1 cellular context compared by ENCODE assay signal in genomic region chr4:8247047-8247930, GRCh38.
TF ChIP-seq lines count a peak whose summit lies in the region.

No MANE protein-coding gene starts in this region.

TF ChIP-seq in HepG2, 621 proteins besides CTCF, POLR2A, EP300 and RAD21 (continued from another document and continues in another):
- TF ChIP-seq, protein P1, sequence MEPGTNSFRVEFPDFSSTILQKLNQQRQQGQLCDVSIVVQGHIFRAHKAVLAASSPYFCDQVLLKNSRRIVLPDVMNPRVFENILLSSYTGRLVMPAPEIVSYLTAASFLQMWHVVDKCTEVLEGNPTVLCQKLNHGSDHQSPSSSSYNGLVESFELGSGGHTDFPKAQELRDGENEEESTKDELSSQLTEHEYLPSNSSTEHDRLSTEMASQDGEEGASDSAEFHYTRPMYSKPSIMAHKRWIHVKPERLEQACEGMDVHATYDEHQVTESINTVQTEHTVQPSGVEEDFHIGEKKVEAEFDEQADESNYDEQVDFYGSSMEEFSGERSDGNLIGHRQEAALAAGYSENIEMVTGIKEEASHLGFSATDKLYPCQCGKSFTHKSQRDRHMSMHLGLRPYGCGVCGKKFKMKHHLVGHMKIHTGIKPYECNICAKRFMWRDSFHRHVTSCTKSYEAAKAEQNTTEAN (CRISPR knock-in tag; conservative IDR thresholded peaks at IDR 0.05), result no peak
- no peak for TF ChIP-seq HOXA7 (CRISPR knock-in tag; IDR thresholded peaks at IDR 0.05)
- TF ChIP-seq, protein P2, sequence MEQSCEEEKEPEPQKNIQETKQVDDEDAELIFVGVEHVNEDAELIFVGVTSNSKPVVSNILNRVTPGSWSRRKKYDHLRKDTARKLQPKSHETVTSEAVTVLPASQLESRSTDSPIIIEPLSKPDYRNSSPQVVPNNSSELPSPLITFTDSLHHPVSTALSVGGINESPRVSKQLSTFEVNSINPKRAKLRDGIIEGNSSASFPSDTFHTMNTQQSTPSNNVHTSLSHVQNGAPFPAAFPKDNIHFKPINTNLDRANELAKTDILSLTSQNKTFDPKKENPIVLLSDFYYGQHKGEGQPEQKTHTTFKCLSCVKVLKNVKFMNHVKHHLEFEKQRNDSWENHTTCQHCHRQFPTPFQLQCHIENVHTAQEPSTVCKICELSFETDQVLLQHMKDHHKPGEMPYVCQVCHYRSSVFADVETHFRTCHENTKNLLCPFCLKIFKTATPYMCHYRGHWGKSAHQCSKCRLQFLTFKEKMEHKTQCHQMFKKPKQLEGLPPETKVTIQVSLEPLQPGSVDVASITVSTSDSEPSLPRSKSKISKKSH (CRISPR knock-in tag; IDR thresholded peaks at IDR 0.05; ENCODE audit: borderline replicate concordance), result no peak; the same call in 1 of the 2 replicates
- no peak for TF ChIP-seq PLSCR1 (CRISPR knock-in tag; IDR thresholded peaks at IDR 0.05; ENCODE audit: borderline replicate concordance)
- 0 out of 2 replicates have a peak, but pooled peaks have one; percentile 9 for TF ChIP-seq PPARG (CRISPR knock-in tag; conservative IDR thresholded peaks at IDR 0.05)
- no peak for TF ChIP-seq ETV6 (CRISPR knock-in tag; conservative IDR thresholded peaks at IDR 0.05)
- TF ChIP-seq, protein P3, sequence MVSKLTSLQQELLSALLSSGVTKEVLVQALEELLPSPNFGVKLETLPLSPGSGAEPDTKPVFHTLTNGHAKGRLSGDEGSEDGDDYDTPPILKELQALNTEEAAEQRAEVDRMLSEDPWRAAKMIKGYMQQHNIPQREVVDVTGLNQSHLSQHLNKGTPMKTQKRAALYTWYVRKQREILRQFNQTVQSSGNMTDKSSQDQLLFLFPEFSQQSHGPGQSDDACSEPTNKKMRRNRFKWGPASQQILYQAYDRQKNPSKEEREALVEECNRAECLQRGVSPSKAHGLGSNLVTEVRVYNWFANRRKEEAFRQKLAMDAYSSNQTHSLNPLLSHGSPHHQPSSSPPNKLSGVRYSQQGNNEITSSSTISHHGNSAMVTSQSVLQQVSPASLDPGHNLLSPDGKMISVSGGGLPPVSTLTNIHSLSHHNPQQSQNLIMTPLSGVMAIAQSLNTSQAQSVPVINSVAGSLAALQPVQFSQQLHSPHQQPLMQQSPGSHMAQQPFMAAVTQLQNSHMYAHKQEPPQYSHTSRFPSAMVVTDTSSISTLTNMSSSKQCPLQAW (CRISPR knock-in tag; IDR thresholded peaks at IDR 0.05), result no peak
- no peak for TF ChIP-seq ZNF546 (CRISPR knock-in tag; conservative IDR thresholded peaks at IDR 0.05)
- no peak for TF ChIP-seq HNRNPLL (IDR thresholded peaks at IDR 0.05; ENCODE audit: low read depth, low read length, poor library complexity, severe bottlenecking)
- TF ChIP-seq, protein P4, sequence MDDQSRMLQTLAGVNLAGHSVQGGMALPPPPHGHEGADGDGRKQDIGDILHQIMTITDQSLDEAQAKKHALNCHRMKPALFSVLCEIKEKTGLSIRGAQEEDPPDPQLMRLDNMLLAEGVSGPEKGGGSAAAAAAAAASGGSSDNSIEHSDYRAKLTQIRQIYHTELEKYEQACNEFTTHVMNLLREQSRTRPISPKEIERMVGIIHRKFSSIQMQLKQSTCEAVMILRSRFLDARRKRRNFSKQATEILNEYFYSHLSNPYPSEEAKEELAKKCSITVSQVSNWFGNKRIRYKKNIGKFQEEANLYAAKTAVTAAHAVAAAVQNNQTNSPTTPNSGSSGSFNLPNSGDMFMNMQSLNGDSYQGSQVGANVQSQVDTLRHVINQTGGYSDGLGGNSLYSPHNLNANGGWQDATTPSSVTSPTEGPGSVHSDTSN (CRISPR knock-in tag; IDR thresholded peaks at IDR 0.05; ENCODE audit: borderline replicate concordance), result no peak
- TF ChIP-seq MED13 (CRISPR knock-in tag; IDR thresholded peaks at IDR 0.05), result no peak
- TF ChIP-seq ZNF317 (CRISPR knock-in tag; IDR thresholded peaks at IDR 0.05), result no peak
- TF ChIP-seq RNF2 (conservative IDR thresholded peaks at IDR 0.05; ENCODE audit: low read depth), result no peak
- TF ChIP-seq, protein P5, sequence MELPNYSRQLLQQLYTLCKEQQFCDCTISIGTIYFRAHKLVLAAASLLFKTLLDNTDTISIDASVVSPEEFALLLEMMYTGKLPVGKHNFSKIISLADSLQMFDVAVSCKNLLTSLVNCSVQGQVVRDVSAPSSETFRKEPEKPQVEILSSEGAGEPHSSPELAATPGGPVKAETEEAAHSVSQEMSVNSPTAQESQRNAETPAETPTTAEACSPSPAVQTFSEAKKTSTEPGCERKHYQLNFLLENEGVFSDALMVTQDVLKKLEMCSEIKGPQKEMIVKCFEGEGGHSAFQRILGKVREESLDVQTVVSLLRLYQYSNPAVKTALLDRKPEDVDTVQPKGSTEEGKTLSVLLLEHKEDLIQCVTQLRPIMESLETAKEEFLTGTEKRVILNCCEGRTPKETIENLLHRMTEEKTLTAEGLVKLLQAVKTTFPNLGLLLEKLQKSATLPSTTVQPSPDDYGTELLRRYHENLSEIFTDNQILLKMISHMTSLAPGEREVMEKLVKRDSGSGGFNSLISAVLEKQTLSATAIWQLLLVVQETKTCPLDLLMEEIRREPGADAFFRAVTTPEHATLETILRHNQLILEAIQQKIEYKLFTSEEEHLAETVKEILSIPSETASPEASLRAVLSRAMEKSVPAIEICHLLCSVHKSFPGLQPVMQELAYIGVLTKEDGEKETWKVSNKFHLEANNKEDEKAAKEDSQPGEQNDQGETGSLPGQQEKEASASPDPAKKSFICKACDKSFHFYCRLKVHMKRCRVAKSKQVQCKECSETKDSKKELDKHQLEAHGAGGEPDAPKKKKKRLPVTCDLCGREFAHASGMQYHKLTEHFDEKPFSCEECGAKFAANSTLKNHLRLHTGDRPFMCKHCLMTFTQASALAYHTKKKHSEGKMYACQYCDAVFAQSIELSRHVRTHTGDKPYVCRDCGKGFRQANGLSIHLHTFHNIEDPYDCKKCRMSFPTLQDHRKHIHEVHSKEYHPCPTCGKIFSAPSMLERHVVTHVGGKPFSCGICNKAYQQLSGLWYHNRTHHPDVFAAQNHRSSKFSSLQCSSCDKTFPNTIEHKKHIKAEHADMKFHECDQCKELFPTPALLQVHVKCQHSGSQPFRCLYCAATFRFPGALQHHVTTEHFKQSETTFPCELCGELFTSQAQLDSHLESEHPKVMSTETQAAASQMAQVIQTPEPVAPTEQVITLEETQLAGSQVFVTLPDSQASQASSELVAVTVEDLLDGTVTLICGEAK (IDR thresholded peaks at IDR 0.05), result no peak
- TF ChIP-seq, protein P5 (CRISPR knock-in tag; IDR thresholded peaks at IDR 0.05), result no peak
- TF ChIP-seq ZNF547 (CRISPR knock-in tag; IDR thresholded peaks at IDR 0.05), result no peak
- TF ChIP-seq HMGA1 (CRISPR knock-in tag; conservative IDR thresholded peaks at IDR 0.05), result no peak
- no peak for TF ChIP-seq ZNF747 (CRISPR knock-in tag; IDR thresholded peaks at IDR 0.05; ENCODE audit: borderline replicate concordance)
- no peak for TF ChIP-seq ZNF468 (CRISPR knock-in tag; IDR thresholded peaks at IDR 0.05)
- TF ChIP-seq HNRNPH1 (optimal IDR thresholded peaks at IDR 0.05; ENCODE audit: low read depth, low read length), result no peak
- peak; percentile 40; the same call in 1 of the 2 replicates for TF ChIP-seq NR2F6 (IDR thresholded peaks at IDR 0.05)
- TF ChIP-seq NR2F6 (CRISPR knock-in tag; IDR thresholded peaks at IDR 0.05), result peak; percentile 64
- TF ChIP-seq KDM5A (IDR thresholded peaks at IDR 0.05; ENCODE audit: borderline replicate concordance, low read length), result no peak
- TF ChIP-seq HNRNPL (IDR thresholded peaks at IDR 0.05; ENCODE audit: low read depth, low read length), result 0 out of 2 replicates have a peak, but pooled peaks have one; percentile 34
- TF ChIP-seq ZNF263 (CRISPR knock-in tag; IDR thresholded peaks at IDR 0.05), result peak; percentile 72
- TF ChIP-seq ZNF33B (CRISPR knock-in tag; IDR thresholded peaks at IDR 0.05), result no peak
- TF ChIP-seq ZNF33A (CRISPR knock-in tag; IDR thresholded peaks at IDR 0.05; ENCODE audit: borderline replicate concordance), result no peak
- no peak for TF ChIP-seq SUZ12 (IDR thresholded peaks at IDR 0.05; ENCODE audit: low read depth, low read length)
- TF ChIP-seq ZNF776 (CRISPR knock-in tag; IDR thresholded peaks at IDR 0.05), result no peak
- TF ChIP-seq ONECUT2 (CRISPR knock-in tag; IDR thresholded peaks at IDR 0.05), result no peak
- peak; percentile 70 for TF ChIP-seq ZFX (CRISPR knock-in tag; IDR thresholded peaks at IDR 0.05; ENCODE audit: low read depth)
- no peak for TF ChIP-seq ZNF510 (CRISPR knock-in tag; IDR thresholded peaks at IDR 0.05; ENCODE audit: low read depth)
- TF ChIP-seq FOXO4 (CRISPR knock-in tag; conservative IDR thresholded peaks at IDR 0.05), result no peak
- no peak for TF ChIP-seq TGIF2 (CRISPR knock-in tag; IDR thresholded peaks at IDR 0.05)
- TF ChIP-seq, protein P6, sequence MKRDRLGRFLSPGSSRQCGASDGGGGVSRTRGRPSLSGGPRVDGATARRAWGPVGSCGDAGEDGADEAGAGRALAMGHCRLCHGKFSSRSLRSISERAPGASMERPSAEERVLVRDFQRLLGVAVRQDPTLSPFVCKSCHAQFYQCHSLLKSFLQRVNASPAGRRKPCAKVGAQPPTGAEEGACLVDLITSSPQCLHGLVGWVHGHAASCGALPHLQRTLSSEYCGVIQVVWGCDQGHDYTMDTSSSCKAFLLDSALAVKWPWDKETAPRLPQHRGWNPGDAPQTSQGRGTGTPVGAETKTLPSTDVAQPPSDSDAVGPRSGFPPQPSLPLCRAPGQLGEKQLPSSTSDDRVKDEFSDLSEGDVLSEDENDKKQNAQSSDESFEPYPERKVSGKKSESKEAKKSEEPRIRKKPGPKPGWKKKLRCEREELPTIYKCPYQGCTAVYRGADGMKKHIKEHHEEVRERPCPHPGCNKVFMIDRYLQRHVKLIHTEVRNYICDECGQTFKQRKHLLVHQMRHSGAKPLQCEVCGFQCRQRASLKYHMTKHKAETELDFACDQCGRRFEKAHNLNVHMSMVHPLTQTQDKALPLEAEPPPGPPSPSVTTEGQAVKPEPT (CRISPR knock-in tag; IDR thresholded peaks at IDR 0.05; ENCODE audit: low read depth), result 0 out of 2 replicates have a peak, but pooled peaks have one; percentile 20
- no peak for TF ChIP-seq SOX6 (IDR thresholded peaks at IDR 0.05)
- no peak for TF ChIP-seq SOX6 (CRISPR knock-in tag; IDR thresholded peaks at IDR 0.05)
- no peak for TF ChIP-seq CREBL2 (CRISPR knock-in tag; IDR thresholded peaks at IDR 0.05; ENCODE audit: borderline replicate concordance)
- TF ChIP-seq RELA (CRISPR knock-in tag; IDR thresholded peaks at IDR 0.05), result no peak
- no peak for TF ChIP-seq FOXK2 (IDR thresholded peaks at IDR 0.05)
- TF ChIP-seq, protein P7, sequence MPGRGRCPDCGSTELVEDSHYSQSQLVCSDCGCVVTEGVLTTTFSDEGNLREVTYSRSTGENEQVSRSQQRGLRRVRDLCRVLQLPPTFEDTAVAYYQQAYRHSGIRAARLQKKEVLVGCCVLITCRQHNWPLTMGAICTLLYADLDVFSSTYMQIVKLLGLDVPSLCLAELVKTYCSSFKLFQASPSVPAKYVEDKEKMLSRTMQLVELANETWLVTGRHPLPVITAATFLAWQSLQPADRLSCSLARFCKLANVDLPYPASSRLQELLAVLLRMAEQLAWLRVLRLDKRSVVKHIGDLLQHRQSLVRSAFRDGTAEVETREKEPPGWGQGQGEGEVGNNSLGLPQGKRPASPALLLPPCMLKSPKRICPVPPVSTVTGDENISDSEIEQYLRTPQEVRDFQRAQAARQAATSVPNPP (CRISPR knock-in tag; IDR thresholded peaks at IDR 0.05), result no peak
- TF ChIP-seq ZFP1 (CRISPR knock-in tag; IDR thresholded peaks at IDR 0.05), result no peak
- TF ChIP-seq NFKB2 (CRISPR knock-in tag; IDR thresholded peaks at IDR 0.05; ENCODE audit: borderline replicate concordance), result no peak
- no peak for TF ChIP-seq ZNF414 (CRISPR knock-in tag; IDR thresholded peaks at IDR 0.05)
- TF ChIP-seq HNF4A (CRISPR knock-in tag; IDR thresholded peaks at IDR 0.05), result peak; percentile 8; the same call in 1 of the 2 replicates
